23 cellular contexts compared by ENCODE assay signal in genomic region chr3:20904674-20905073, GRCh38.
"Had no signal": no experiment of that assay in that cellular context is flagged by ENCODE, and none has a peak within 500 bp of the region (broad histone marks: within the 10 kb centered on the region; RNA-seq: fewer than 3 reads in every experiment).

No MANE protein-coding gene starts in this region.

- H3K36me3 Mint-ChIP-seq: activated CD4-positive, alpha-beta memory T cell treated with anti-CD3 and anti-CD28 coated beads for 36 hours; naive thymus-derived CD8-positive, alpha-beta T cell had no signal

- H3K36me3 ChIP-seq: heart right ventricle, left lung, ovary, upper lobe of left lung had no signal

- H3K4me1 Mint-ChIP-seq: immature natural killer cell; naive thymus-derived CD8-positive, alpha-beta T cell had no signal

- H3K4me3 Mint-ChIP-seq: activated CD4-positive, alpha-beta memory T cell treated with anti-CD3 and anti-CD28 coated beads for 36 hours; activated naive CD4-positive, alpha-beta T cell treated with anti-CD3 and anti-CD28 coated beads for 36 hours; immature natural killer cell; naive thymus-derived CD8-positive, alpha-beta T cell; T-helper 1 cell treated with Interleukin-12 subunit alpha and Interleukin-12 subunit beta and Interleukin-4 antibody, amounts not matched to agents 30 μg/mL and 1 μg/mL, for 36 hours had no signal

- DNase-seq: activated CD4-positive, alpha-beta memory T cell treated with anti-CD3 and anti-CD28 coated beads for 36 hours; activated CD4-positive, alpha-beta T cell treated with anti-CD3 and anti-CD28 coated beads for 48 hours; activated effector memory CD4-positive, alpha-beta T cell treated with Interleukin-2 at 50 U/mL for 16 hours; activated naive CD4-positive, alpha-beta T cell treated with anti-CD3 and anti-CD28 coated beads for 36 hours; activated T-cell treated with anti-CD3 and anti-CD28 coated beads, Interleukin-2, amount 50 U/mL, for 48 hours; cerebellar nuclear complex; foreskin fibroblast; heart right ventricle; immature natural killer cell; kidney glomerular epithelial cell; left lung; naive thymus-derived CD8-positive, alpha-beta T cell; ovary; psoas muscle; right cardiac atrium; stimulated activated CD4-positive, alpha-beta T cell treated with anti-CD3 and anti-CD28 coated beads, Interleukin-12 subunit alpha, Interleukin-12 subunit beta, amount 100 ng/mL, for 4 hours; stimulated activated CD4-positive, alpha-beta T cell treated with anti-CD3 and anti-CD28 coated beads, Interleukin-4, amount 100 ng/mL, for 4 hours; stimulated activated naive CD8-positive, alpha-beta T cell treated with anti-CD3 and anti-CD28 coated beads, Interleukin-15, Interleukin-2, amounts not matched to agents 100 U/mL and 50 U/mL, for 24 hours; T1000; upper lobe of left lung had no signal

- H3K9me3 ChIP-seq: ovary, psoas muscle, upper lobe of left lung had no signal

- H3K27me3 ChIP-seq: left lung, ovary, upper lobe of left lung had no signal

- H3K27me3 Mint-ChIP-seq: activated CD4-positive, alpha-beta memory T cell treated with anti-CD3 and anti-CD28 coated beads for 36 hours; naive thymus-derived CD8-positive, alpha-beta T cell had no signal

- H3K27ac Mint-ChIP-seq: activated CD4-positive, alpha-beta memory T cell treated with anti-CD3 and anti-CD28 coated beads for 36 hours; activated naive CD4-positive, alpha-beta T cell treated with anti-CD3 and anti-CD28 coated beads for 36 hours; immature natural killer cell; naive thymus-derived CD8-positive, alpha-beta T cell; T-helper 1 cell treated with Interleukin-12 subunit alpha and Interleukin-12 subunit beta and Interleukin-4 antibody, amounts not matched to agents 30 μg/mL and 1 μg/mL, for 36 hours had no signal

- H3K27ac ChIP-seq: coronary artery, heart right ventricle, left lung, ovary, psoas muscle, upper lobe of left lung had no signal

- H3K4me3 ChIP-seq: coronary artery, heart right ventricle, left lung, lung, ovary, psoas muscle, upper lobe of left lung had no signal

- H3K4me1 ChIP-seq: heart right ventricle, left lung, psoas muscle, upper lobe of left lung had no signal
